26 cellular contexts compared by ENCODE assay signal in genomic region chr12:22250762-22251161, GRCh38.
DNase-seq lines count a peak whose midpoint lies in the region; ATAC-seq and TF ChIP-seq lines count a peak whose summit lies in the region.
"Had no signal": no experiment of that assay in that cellular context is flagged by ENCODE, and none has a peak within 500 bp of the region (broad histone marks: within the 10 kb centered on the region; RNA-seq: fewer than 3 reads in every experiment).

No MANE protein-coding gene starts in this region.

- peaks cover 2% of the 10 kb centered on the region for H3K27me3 Mint-ChIP-seq in CD8-positive, alpha-beta T cell (ENCODE audit: low read depth)

- no peaks in the 10 kb centered on the region for H3K9me3 Mint-ChIP-seq in CD8-positive, alpha-beta T cell
- H3K9me3 Mint-ChIP-seq: activated CD4-positive, alpha-beta T cell treated with anti-CD3 and anti-CD28 coated beads, Interleukin-2, amount 10 ng/mL, durations not matched to agents 24 days and 14 days; activated T-cell treated with anti-CD3 and anti-CD28 coated beads, Interleukin-2, amount 50 U/mL, for 4 hours; T-cell; type B pancreatic cell had no signal

- no peaks in the 10 kb centered on the region for H3K4me1 ChIP-seq in CD8-positive, alpha-beta T cell (ENCODE audit: insufficient read depth, low read length)
- H3K4me1 ChIP-seq in BE2C = no peaks in the 10 kb centered on the region
- H3K4me1 ChIP-seq: body of pancreas, gastrocnemius medialis had no signal

- TF ChIP-seq CTCF in CD8-positive, alpha-beta T cell (IDR thresholded peaks at IDR 0.05) = no peak
- TF ChIP-seq CTCF in BE2C (IDR thresholded peaks at IDR 0.05; ENCODE audit: low read depth, low read length) = no peak

- H3K4me1 Mint-ChIP-seq in CD8-positive, alpha-beta T cell (ENCODE audit: low read depth) = peaks cover 9% of the 10 kb centered on the region

- peak; percentile 34 for ATAC-seq in CD8-positive, alpha-beta T cell
- ATAC-seq in stimulated activated naive CD8-positive, alpha-beta T cell treated with anti-CD3 and anti-CD28 coated beads, Interleukin-15, Interleukin-2, amounts not matched to agents 100 U/mL and 50 U/mL, for 24 hours = no peak
- ATAC-seq: activated T-cell treated with anti-CD3 and anti-CD28 coated beads, Interleukin-2, amount 50 U/mL, for 4 hours; body of pancreas; gastrocnemius medialis; left cardiac atrium; PC-3; right lobe of liver; Right ventricle myocardium inferior; T-cell had no signal

- CTCF ChIA-PET in CD8-positive, alpha-beta T cell (lab: Charles Lee) = no interaction called here
- CTCF ChIA-PET in HEK293T (lab: Yijun Ruan, JAX) = no interaction called here

- peak in 1 of 7 experiments; percentile 19 for DNase-seq in CD8-positive, alpha-beta T cell
- peak; percentile 82 for DNase-seq in MV-4-11 (lab: John Stamatoyannopoulos, UW)
- peak; percentile 62 for DNase-seq in SW480 (ENCODE audit: low spot score)
- peak; percentile 77 for DNase-seq in foreskin melanocyte
- no peak for DNase-seq in T-helper 1 cell
- DNase-seq in BE2C = no peak
- DNase-seq in HEK293T (ENCODE audit: extremely low spot score) = no peak
- no peak for DNase-seq in stimulated activated naive CD8-positive, alpha-beta T cell treated with anti-CD3 and anti-CD28 coated beads, Interleukin-15, Interleukin-2, amounts not matched to agents 100 U/mL and 50 U/mL, for 24 hours
- DNase-seq: activated CD4-positive, alpha-beta T cell treated with anti-CD3 and anti-CD28 coated beads, Interleukin-2, amount 10 ng/mL, durations not matched to agents 24 days and 14 days; activated T-cell treated with anti-CD3 and anti-CD28 coated beads, Interleukin-2, amount 50 U/mL, for 4 hours; body of pancreas; C1 segment of cervical spinal cord; Calu3; dermis blood vessel endothelial cell; gastrocnemius medialis; HCEC 1CT; hippocampal formation; left cardiac atrium; NCI-H1436 treated with DMSO at 0.1 percent for 48 hours; PC-3; posterior cingulate gyrus; right lobe of liver; stimulated activated CD4-positive, alpha-beta T cell treated with anti-CD3 and anti-CD28 coated beads, Interleukin-2, amount 100 ng/mL, for 48 hours had no signal

- H3K27me3 ChIP-seq in CD8-positive, alpha-beta T cell (ENCODE audit: insufficient read depth, low read length) = no peaks in the 10 kb centered on the region
- peaks cover 11% of the 10 kb centered on the region for H3K27me3 ChIP-seq in BE2C
- H3K27me3 ChIP-seq: body of pancreas, gastrocnemius medialis, right lobe of liver had no signal

- no peaks in the 10 kb centered on the region for H3K36me3 ChIP-seq in CD8-positive, alpha-beta T cell (ENCODE audit: insufficient read depth, low read length)
- H3K36me3 ChIP-seq in BE2C = no peaks in the 10 kb centered on the region
- H3K36me3 ChIP-seq: gastrocnemius medialis, right lobe of liver had no signal

- POLR2A ChIA-PET in CD8-positive, alpha-beta T cell (lab: Charles Lee) = no interaction called here
- POLR2A ChIA-PET in HEK293T (lab: Yijun Ruan, JAX) = no interaction called here

- no peak overlapping the region for H3K27ac ChIP-seq in CD8-positive, alpha-beta T cell (ENCODE audit: low read depth, low read length)
- H3K27ac ChIP-seq: body of pancreas, gastrocnemius medialis, right lobe of liver had no signal

- intact Hi-C loops in CD8-positive, alpha-beta T cell (cut with DNase I, micrococcal nuclease) = no loop called here

- no peak overlapping the region for H3K4me3 ChIP-seq in CD8-positive, alpha-beta T cell (ENCODE audit: low read depth, low read length)
- no peak overlapping the region for H3K4me3 ChIP-seq in BE2C (ENCODE audit: low read depth, low read length)
- H3K4me3 ChIP-seq: body of pancreas, gastrocnemius medialis, right lobe of liver had no signal

- H3K4me3 Mint-ChIP-seq in CD8-positive, alpha-beta T cell = no peak overlapping the region
- H3K4me3 Mint-ChIP-seq: activated CD4-positive, alpha-beta T cell treated with anti-CD3 and anti-CD28 coated beads, Interleukin-2, amount 10 ng/mL, durations not matched to agents 24 days and 14 days; activated T-cell treated with anti-CD3 and anti-CD28 coated beads, Interleukin-2, amount 50 U/mL, for 4 hours; T-cell; type B pancreatic cell had no signal

- H3K36me3 Mint-ChIP-seq in CD8-positive, alpha-beta T cell = peaks cover 2% of the 10 kb centered on the region
- H3K36me3 Mint-ChIP-seq: type B pancreatic cell had no signal

- H3K9me3 ChIP-seq in CD8-positive, alpha-beta T cell (ENCODE audit: low read length) = no peaks in the 10 kb centered on the region
- no peaks in the 10 kb centered on the region for H3K9me3 ChIP-seq in BE2C
- H3K9me3 ChIP-seq: body of pancreas, gastrocnemius medialis, right lobe of liver had no signal

- H3K27ac Mint-ChIP-seq in CD8-positive, alpha-beta T cell = no peak overlapping the region
- H3K27ac Mint-ChIP-seq: activated CD4-positive, alpha-beta T cell treated with anti-CD3 and anti-CD28 coated beads, Interleukin-2, amount 10 ng/mL, durations not matched to agents 24 days and 14 days; T-cell; type B pancreatic cell had no signal

TF ChIP-seq in HEK293T, 16 proteins besides CTCF, POLR2A, EP300 and RAD21:
- TF ChIP-seq ARNT (IDR thresholded peaks at IDR 0.05) (no peak), BHLHE40 (IDR thresholded peaks at IDR 0.05; ENCODE audit: borderline replicate concordance) (no peak), CTBP1 (IDR thresholded peaks at IDR 0.05; ENCODE audit: borderline replicate concordance) (no peak), NFRKB (IDR thresholded peaks at IDR 0.05) (no peak), SUZ12 (IDR thresholded peaks at IDR 0.05) (no peak), FOXK2 (IDR thresholded peaks at IDR 0.05) (no peak), SP1 (IDR thresholded peaks at IDR 0.05) (no peak), ZNF384 (IDR thresholded peaks at IDR 0.05) (no peak), LEF1 (IDR thresholded peaks at IDR 0.05; ENCODE audit: borderline replicate concordance) (no peak), HDGF (IDR thresholded peaks at IDR 0.05; ENCODE audit: borderline replicate concordance) (no peak), PKNOX1 (IDR thresholded peaks at IDR 0.05) (no peak), TARDBP (IDR thresholded peaks at IDR 0.05) (no peak), ELF4 (IDR thresholded peaks at IDR 0.05) (no peak), FOXA1 (IDR thresholded peaks at IDR 0.05) (no peak), FOXM1 (IDR thresholded peaks at IDR 0.05; ENCODE audit: borderline replicate concordance) (no peak), L3MBTL2 (conservative IDR thresholded peaks at IDR 0.05) (no peak)
TF ChIP-seq in HEK293T: peak in this region for 0.

Comparison
In these comparisons a context has a peak if more than half of its experiments do, and no peak if none do; other contexts are left out.
1. DNase-seq: peak in MV-4-11 (single experiment), SW480 (single experiment) and foreskin melanocyte (single experiment); none in T-helper 1 cell (0 of 5), BE2C (single experiment), HEK293T (single experiment) and stimulated activated naive CD8-positive, alpha-beta T cell treated with anti-CD3 and anti-CD28 coated beads, Interleukin-15, Interleukin-2, amounts not matched to agents 100 U/mL and 50 U/mL, for 24 hours (single experiment).